ENCODE assay signal across 8 cellular contexts in genomic region chr19:14517446-14517839, GRCh38. TPM values are rescaled to one million over a fixed set of nuclear protein-coding genes. Genes with fewer than 3 reads are reported as not detected.
DNase-seq lines count a peak whose midpoint lies in the region; ATAC-seq lines count a peak whose summit lies in the region.

No MANE protein-coding gene starts in this region.

- intact Hi-C loops in activated T-helper 2 cell treated with anti-CD3 and anti-CD28 coated beads, Interferon-gamma antibody, Interleukin-2, Interleukin-4, amounts not matched to agents 10 μg/mL and 5 μg/mL and 100 μg/mL, durations not matched to agents 14 hours and 24 hours and 36 hours (cut with micrococcal nuclease), result loop anchor here (10.0 kb wide), 1 partner anchor 1353 kb away; no protein-coding TSS in a partner anchor

- H3K27me3 Mint-ChIP-seq in activated naive CD4-positive, alpha-beta T cell treated with anti-CD3 and anti-CD28 coated beads, Interleukin-2, amount 50 U/mL, for 24 hours, result no peaks in the 10 kb centered on the region
- no peaks in the 10 kb centered on the region for H3K27me3 Mint-ChIP-seq in activated T-helper 2 cell treated with anti-CD3 and anti-CD28 coated beads, Interferon-gamma antibody, Interleukin-2, Interleukin-4, amounts not matched to agents 10 μg/mL and 5 μg/mL and 100 μg/mL, durations not matched to agents 14 hours and 24 hours and 36 hours (ENCODE audit: low read depth)
- no peaks in the 10 kb centered on the region for H3K27me3 Mint-ChIP-seq in stimulated activated naive CD8-positive, alpha-beta T cell treated with anti-CD3 and anti-CD28 coated beads, Interleukin-15, amount 100 ng/mL, for 72 hours

- H3K4me3 Mint-ChIP-seq in activated naive CD4-positive, alpha-beta T cell treated with anti-CD3 and anti-CD28 coated beads, Interleukin-2, amount 50 U/mL, for 24 hours, result peak overlapping the region; percentile 93
- peak overlapping the region; percentile 82 for H3K4me3 Mint-ChIP-seq in activated T-helper 2 cell treated with anti-CD3 and anti-CD28 coated beads, Interferon-gamma antibody, Interleukin-2, Interleukin-4, amounts not matched to agents 10 μg/mL and 5 μg/mL and 100 μg/mL, durations not matched to agents 14 hours and 24 hours and 36 hours (ENCODE audit: low read depth)
- peak overlapping the region; percentile 95 to 96 for H3K4me3 Mint-ChIP-seq in stimulated activated naive CD8-positive, alpha-beta T cell treated with anti-CD3 and anti-CD28 coated beads, Interleukin-15, amount 100 ng/mL, for 72 hours

- no peak for ATAC-seq in stimulated activated naive CD8-positive, alpha-beta T cell treated with anti-CD3 and anti-CD28 coated beads, Interleukin-15, amount 100 ng/mL, for 72 hours

- H3K36me3 Mint-ChIP-seq in activated naive CD4-positive, alpha-beta T cell treated with anti-CD3 and anti-CD28 coated beads, Interleukin-2, amount 50 U/mL, for 24 hours, result peaks cover 20% of the 10 kb centered on the region
- peaks cover 45% of the 10 kb centered on the region for H3K36me3 Mint-ChIP-seq in activated T-helper 2 cell treated with anti-CD3 and anti-CD28 coated beads, Interferon-gamma antibody, Interleukin-2, Interleukin-4, amounts not matched to agents 10 μg/mL and 5 μg/mL and 100 μg/mL, durations not matched to agents 14 hours and 24 hours and 36 hours (ENCODE audit: low read depth)

- peaks cover 67% of the 10 kb centered on the region for H3K4me1 Mint-ChIP-seq in activated naive CD4-positive, alpha-beta T cell treated with anti-CD3 and anti-CD28 coated beads, Interleukin-2, amount 50 U/mL, for 24 hours
- peaks cover 47% of the 10 kb centered on the region for H3K4me1 Mint-ChIP-seq in activated T-helper 2 cell treated with anti-CD3 and anti-CD28 coated beads, Interferon-gamma antibody, Interleukin-2, Interleukin-4, amounts not matched to agents 10 μg/mL and 5 μg/mL and 100 μg/mL, durations not matched to agents 14 hours and 24 hours and 36 hours (ENCODE audit: low read depth)
- peaks cover 67% of the 10 kb centered on the region for H3K4me1 Mint-ChIP-seq in stimulated activated naive CD8-positive, alpha-beta T cell treated with anti-CD3 and anti-CD28 coated beads, Interleukin-15, amount 100 ng/mL, for 72 hours

- no peaks in the 10 kb centered on the region for H3K9me3 Mint-ChIP-seq in activated naive CD4-positive, alpha-beta T cell treated with anti-CD3 and anti-CD28 coated beads, Interleukin-2, amount 50 U/mL, for 24 hours
- no peaks in the 10 kb centered on the region for H3K9me3 Mint-ChIP-seq in activated T-helper 2 cell treated with anti-CD3 and anti-CD28 coated beads, Interferon-gamma antibody, Interleukin-2, Interleukin-4, amounts not matched to agents 10 μg/mL and 5 μg/mL and 100 μg/mL, durations not matched to agents 14 hours and 24 hours and 36 hours
- no peaks in the 10 kb centered on the region for H3K9me3 Mint-ChIP-seq in stimulated activated naive CD8-positive, alpha-beta T cell treated with anti-CD3 and anti-CD28 coated beads, Interleukin-15, amount 100 ng/mL, for 72 hours

- peak overlapping the region; percentile 54 for H3K9ac ChIP-seq in iPS-15b (ENCODE audit: low read depth, low read length)

- H3K36me3 ChIP-seq in iPS-15b (ENCODE audit: control insufficient read depth, insufficient read depth, low read length), result peaks cover 22% of the 10 kb centered on the region

- peaks cover 6% of the 10 kb centered on the region for H3K4me1 ChIP-seq in iPS-15b (ENCODE audit: control insufficient read depth, insufficient read depth, low read length)

- H3K27me3 ChIP-seq in iPS-15b (ENCODE audit: control insufficient read depth, insufficient read depth, low read length), result no peaks in the 10 kb centered on the region

- DNase-seq in activated naive CD4-positive, alpha-beta T cell treated with Interleukin-2 at 50 U/mL for 16 hours, result no peak
- DNase-seq in activated T-helper 2 cell treated with anti-CD3 and anti-CD28 coated beads, Interferon-gamma antibody, Interleukin-2, Interleukin-4, amounts not matched to agents 10 μg/mL and 5 μg/mL and 100 μg/mL, durations not matched to agents 14 hours and 24 hours and 36 hours (ENCODE audit: low spot score), result no peak
- DNase-seq in stimulated activated naive CD8-positive, alpha-beta T cell treated with anti-CD3 and anti-CD28 coated beads, Interleukin-15, amount 100 ng/mL, for 72 hours, result no peak
- DNase-seq in OCI-M2 (lab: John Stamatoyannopoulos, UW; ENCODE audit: unreplicated experiment), result no peak
- no peak for DNase-seq in superior temporal gyrus (ENCODE audit: extremely low spot score)
- no peak for DNase-seq in middle frontal gyrus (ENCODE audit: extremely low spot score, low spot score)

- H3K4me3 ChIP-seq in iPS-15b (ENCODE audit: low read depth, low read length), result peak overlapping the region; percentile 86

- H3K27ac Mint-ChIP-seq in activated naive CD4-positive, alpha-beta T cell treated with anti-CD3 and anti-CD28 coated beads, Interleukin-2, amount 50 U/mL, for 24 hours, result peak overlapping the region; percentile 67
- H3K27ac Mint-ChIP-seq in activated T-helper 2 cell treated with anti-CD3 and anti-CD28 coated beads, Interferon-gamma antibody, Interleukin-2, Interleukin-4, amounts not matched to agents 10 μg/mL and 5 μg/mL and 100 μg/mL, durations not matched to agents 14 hours and 24 hours and 36 hours, result peak overlapping the region; percentile 78
- H3K27ac Mint-ChIP-seq in stimulated activated naive CD8-positive, alpha-beta T cell treated with anti-CD3 and anti-CD28 coated beads, Interleukin-15, amount 100 ng/mL, for 72 hours, result peak overlapping the region; percentile 88 to 94

- H3K9me3 ChIP-seq in iPS-15b (ENCODE audit: control insufficient read depth, insufficient read depth, low read length), result no peaks in the 10 kb centered on the region

RNA-seq across cellular contexts. Expression of gene DNAJB1, which starts 0.8 kb away (rescaled TPM):
- 113 TPM in 2 replicates for total RNA-seq in activated T-helper 2 cell treated with anti-CD3 and anti-CD28 coated beads, Interferon-gamma antibody, Interleukin-2, Interleukin-4, amounts not matched to agents 10 μg/mL and 5 μg/mL and 100 μg/mL, durations not matched to agents 14 hours and 24 hours and 36 hours

RNA-seq across cellular contexts. Expression of gene TECR, which starts 12.0 kb away (rescaled TPM):
- total RNA-seq in activated T-helper 2 cell treated with anti-CD3 and anti-CD28 coated beads, Interferon-gamma antibody, Interleukin-2, Interleukin-4, amounts not matched to agents 10 μg/mL and 5 μg/mL and 100 μg/mL, durations not matched to agents 14 hours and 24 hours and 36 hours, result 128 and 134 TPM in 2 replicates

RNA-seq across cellular contexts. Expression of gene GIPC1, which starts 21.5 kb away (rescaled TPM):
- total RNA-seq in activated T-helper 2 cell treated with anti-CD3 and anti-CD28 coated beads, Interferon-gamma antibody, Interleukin-2, Interleukin-4, amounts not matched to agents 10 μg/mL and 5 μg/mL and 100 μg/mL, durations not matched to agents 14 hours and 24 hours and 36 hours, result 39.2 and 40.1 TPM in 2 replicates

RNA-seq across cellular contexts. Expression of gene PTGER1, which starts 42.3 kb away (rescaled TPM):
- 1.1 and 1.6 TPM in 2 replicates for total RNA-seq in activated T-helper 2 cell treated with anti-CD3 and anti-CD28 coated beads, Interferon-gamma antibody, Interleukin-2, Interleukin-4, amounts not matched to agents 10 μg/mL and 5 μg/mL and 100 μg/mL, durations not matched to agents 14 hours and 24 hours and 36 hours

RNA-seq across cellular contexts. Expression of gene NDUFB7, which starts 54.4 kb away (rescaled TPM):
- total RNA-seq in activated T-helper 2 cell treated with anti-CD3 and anti-CD28 coated beads, Interferon-gamma antibody, Interleukin-2, Interleukin-4, amounts not matched to agents 10 μg/mL and 5 μg/mL and 100 μg/mL, durations not matched to agents 14 hours and 24 hours and 36 hours, result 129 and 136 TPM in 2 replicates
